In the genomic region with DNA sequence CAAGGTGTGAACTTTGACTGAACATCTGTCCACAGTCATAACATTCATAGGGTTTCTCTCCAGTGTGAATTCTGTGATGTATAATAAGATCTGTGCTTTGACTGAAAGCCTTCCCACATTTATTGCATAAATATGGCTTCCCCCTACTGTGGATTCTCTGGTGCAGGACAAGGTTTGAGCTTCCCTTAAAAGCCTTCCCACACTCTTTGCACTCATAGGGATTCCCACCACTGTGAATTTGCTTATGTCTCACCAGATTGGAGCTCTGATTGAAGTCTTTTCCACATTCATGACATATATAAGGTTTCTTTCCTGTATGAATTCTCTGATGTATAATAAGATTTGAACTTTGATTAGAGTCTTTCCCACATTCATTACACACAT, we compare ENCODE assay signal across 23 cellular contexts. TPM values are rescaled to one million over a fixed set of nuclear protein-coding genes. Genes with fewer than 3 reads are reported as not detected.
"Had no signal": no experiment of that assay in that cellular context is flagged by ENCODE, and none has a peak within 500 bp of the region (broad histone marks: within the 10 kb centered on the region; RNA-seq: fewer than 3 reads in every experiment).

No MANE protein-coding gene starts in this region.

- H3K4me1 ChIP-seq: gastrocnemius medialis, heart left ventricle, right atrium auricular region had no signal

- DNase-seq: activated B cell treated with CpG ODN at 0.5 μM for 24 hours; activated CD4-positive, alpha-beta T cell treated with anti-CD3 and anti-CD28 coated beads for 48 hours; activated CD8-positive, alpha-beta memory T cell treated with anti-CD3 and anti-CD28 coated beads, Interleukin-2, amount 50 U/mL, for 48 hours; activated CD8-positive, alpha-beta T cell treated with anti-CD3 and anti-CD28 coated beads, Interleukin-2, amount 10 ng/mL, durations not matched to agents 7 days and 5 days; activated naive CD4-positive, alpha-beta T cell; activated naive CD8-positive, alpha-beta T cell treated with anti-CD3 and anti-CD28 coated beads, Interleukin-2, amount 10 ng/mL, durations not matched to agents 7 days and 5 days; anterior cingulate cortex; cerebellar nuclear complex; effector memory CD4-positive, alpha-beta T cell; gastrocnemius medialis; heart left ventricle; islet precursor cell; mammary epithelial cell; occipital lobe; stimulated activated CD4-positive, alpha-beta T cell treated with anti-CD3 and anti-CD28 coated beads, Interleukin-2, amount 100 ng/mL, for 48 hours; stimulated activated naive CD4-positive, alpha-beta T cell; substantia nigra; trophoblast cell had no signal

- H3K27ac ChIP-seq: epithelial cell of prostate, gastrocnemius medialis, heart left ventricle, right atrium auricular region had no signal

- ATAC-seq: activated CD8-positive, alpha-beta T cell treated with anti-CD3 and anti-CD28 coated beads, Interleukin-2, amount 10 ng/mL, durations not matched to agents 7 days and 5 days; gastrocnemius medialis; heart left ventricle had no signal

- H3K4me3 Mint-ChIP-seq: activated B cell treated with CpG ODN at 0.5 μM for 24 hours; activated CD8-positive, alpha-beta T cell treated with anti-CD3 and anti-CD28 coated beads, Interleukin-2, amount 10 ng/mL, durations not matched to agents 7 days and 5 days; activated naive CD8-positive, alpha-beta T cell treated with anti-CD3 and anti-CD28 coated beads, Interleukin-2, amount 10 ng/mL, durations not matched to agents 7 days and 5 days; dendritic cell treated with granulocyte-macrophage colony-stimulating factor and Interleukin-4, amounts not matched to agents 40 ng/mL and 50 ng/mL, for 4 days; nephron had no signal

- H3K27me3 ChIP-seq: gastrocnemius medialis, heart left ventricle, right atrium auricular region had no signal

- H3K27ac Mint-ChIP-seq: activated B cell treated with CpG ODN at 0.5 μM for 24 hours; activated CD8-positive, alpha-beta T cell treated with anti-CD3 and anti-CD28 coated beads, Interleukin-2, amount 10 ng/mL, durations not matched to agents 7 days and 5 days; activated naive CD8-positive, alpha-beta T cell treated with anti-CD3 and anti-CD28 coated beads, Interleukin-2, amount 10 ng/mL, durations not matched to agents 7 days and 5 days; dendritic cell treated with granulocyte-macrophage colony-stimulating factor and Interleukin-4, amounts not matched to agents 40 ng/mL and 50 ng/mL, for 4 days; nephron had no signal

- H3K27me3 Mint-ChIP-seq: activated B cell treated with CpG ODN at 0.5 μM for 24 hours; activated naive CD8-positive, alpha-beta T cell treated with anti-CD3 and anti-CD28 coated beads, Interleukin-2, amount 10 ng/mL, durations not matched to agents 7 days and 5 days; dendritic cell treated with granulocyte-macrophage colony-stimulating factor and Interleukin-4, amounts not matched to agents 40 ng/mL and 50 ng/mL, for 4 days had no signal

- H3K4me1 Mint-ChIP-seq: activated B cell treated with CpG ODN at 0.5 μM for 24 hours; activated naive CD8-positive, alpha-beta T cell treated with anti-CD3 and anti-CD28 coated beads, Interleukin-2, amount 10 ng/mL, durations not matched to agents 7 days and 5 days; nephron had no signal

- H3K4me3 ChIP-seq: gastrocnemius medialis, heart left ventricle, right atrium auricular region had no signal

RNA-seq across cellular contexts. Expression of gene SCIMP, which starts 51.3 kb away (rescaled TPM):
- total RNA-seq: activated CD8-positive, alpha-beta T cell treated with anti-CD3 and anti-CD28 coated beads, Interleukin-2, amount 10 ng/mL, durations not matched to agents 7 days and 5 days; mammary epithelial cell; T-helper 2 cell treated with Interferon-gamma antibody and Interleukin-4, amounts not matched to agents 100 ng/mL and 5 ng/mL, for 36 hours had no signal
- polyA plus RNA-seq: mammary epithelial cell had no signal
